ENCODE assay signal across 29 cellular contexts in genomic region chr16:87703835-87704375, GRCh38.
A peak's percentile ranks its signal among the peaks of the same experiment; 100 is the strongest.
DNase-seq lines count a peak whose midpoint lies in the region; FAIRE-seq and TF ChIP-seq lines count a peak whose summit lies in the region.
"Had no signal": no experiment of that assay in that cellular context is flagged by ENCODE, and none has a peak within 500 bp of the region (broad histone marks: within the 10 kb centered on the region; RNA-seq: fewer than 3 reads in every experiment).

No MANE protein-coding gene starts in this region.

- no peaks in the 10 kb centered on the region for H3K9me3 Mint-ChIP-seq in chondrocyte (ENCODE audit: low read depth)
- H3K9me3 Mint-ChIP-seq: activated T-helper 2 cell treated with anti-CD3 and anti-CD28 coated beads, Interferon-gamma antibody, Interleukin-2, Interleukin-4, amounts not matched to agents 10 μg/mL and 5 μg/mL and 100 μg/mL, durations not matched to agents 14 hours and 24 hours and 36 hours had no signal

- H4K20me1 ChIP-seq in DOHH2 (ENCODE audit: control insufficient read depth, insufficient read depth, low read depth, low read length), result no peaks in the 10 kb centered on the region

- H3K27ac ChIP-seq in DOHH2 (ENCODE audit: low read depth, low read length) (peak overlapping the region; percentile 100), HL-60 (replicated peaks) (peak overlapping the region; percentile 84), SJCRH30 (no peak overlapping the region)
- H3K27ac ChIP-seq: C4-2B, cardiac muscle cell, colonic mucosa, heart left ventricle, prostate gland, SJSA1, tibial nerve had no signal

- peak overlapping the region; percentile 73 for H3K4me3 ChIP-seq in DOHH2 (ENCODE audit: low read length)
- no peak overlapping the region for H3K4me3 ChIP-seq in HL-60 (replicated peaks; ENCODE audit: insufficient read depth, low read length)
- no peak overlapping the region for H3K4me3 ChIP-seq in SJCRH30
- H3K4me3 ChIP-seq: cardiac muscle cell, colonic mucosa, heart left ventricle, prostate gland, SJSA1, tibial nerve had no signal

- H3K36me3 ChIP-seq in DOHH2 (ENCODE audit: control insufficient read depth, low read length) (peaks cover 88% of the 10 kb centered on the region), SJCRH30 (no peaks in the 10 kb centered on the region)
- H3K36me3 ChIP-seq: colonic mucosa had no signal

- no peak overlapping the region for H3K27ac Mint-ChIP-seq in chondrocyte (ENCODE audit: unreplicated experiment)
- H3K27ac Mint-ChIP-seq: activated T-helper 2 cell treated with anti-CD3 and anti-CD28 coated beads, Interferon-gamma antibody, Interleukin-2, Interleukin-4, amounts not matched to agents 10 μg/mL and 5 μg/mL and 100 μg/mL, durations not matched to agents 14 hours and 24 hours and 36 hours had no signal

- FAIRE-seq in H54 (lab: Jason Lieb, UNC), result no peak
- FAIRE-seq: astrocyte, kidney had no signal

- no peaks in the 10 kb centered on the region for H3K9me3 ChIP-seq in DOHH2 (ENCODE audit: control insufficient read depth, insufficient read depth, low read length)
- no peaks in the 10 kb centered on the region for H3K9me3 ChIP-seq in SJCRH30 (replicated peaks)
- H3K9me3 ChIP-seq: Caco-2, colonic mucosa, heart left ventricle, prostate gland, SJSA1, tibial nerve had no signal

- H3K4me2 ChIP-seq in DOHH2 (ENCODE audit: low read length), result peak overlapping the region; percentile 91

- no peak overlapping the region for H3K4me3 Mint-ChIP-seq in chondrocyte (ENCODE audit: unreplicated experiment)

- H3F3A ChIP-seq in DOHH2 (ENCODE audit: control insufficient read depth, insufficient read depth), result peaks cover 39% of the 10 kb centered on the region

- no peak for TF ChIP-seq CTCF in DOHH2 (IDR thresholded peaks at IDR 0.05; ENCODE audit: low read depth, low read length, poor library complexity, severe bottlenecking)
- no peak for TF ChIP-seq CTCF in HL-60 (IDR thresholded peaks at IDR 0.05; ENCODE audit: insufficient read depth, low read length)
- no peak for TF ChIP-seq CTCF in chondrocyte (IDR thresholded peaks at IDR 0.05)

- TF ChIP-seq POLR2A in H54 (IDR thresholded peaks at IDR 0.05; ENCODE audit: low read depth, low read length), result no peak

- H3K79me2 ChIP-seq in DOHH2 (ENCODE audit: control insufficient read depth, low read length), result peaks cover 55% of the 10 kb centered on the region

- no peaks in the 10 kb centered on the region for H3K9me2 ChIP-seq in DOHH2 (replicated peaks; ENCODE audit: control insufficient read depth, low read length)

- H3K4me1 Mint-ChIP-seq in chondrocyte (ENCODE audit: low read depth), result no peaks in the 10 kb centered on the region

- H3K27me3 ChIP-seq in DOHH2 (ENCODE audit: control insufficient read depth, low read length) (no peaks in the 10 kb centered on the region), HL-60 (ENCODE audit: insufficient read depth, poor library complexity, severe bottlenecking) (no peaks in the 10 kb centered on the region), SJCRH30 (no peaks in the 10 kb centered on the region)
- H3K27me3 ChIP-seq: cardiac muscle cell, colonic mucosa, heart left ventricle, SJSA1, tibial nerve had no signal

- DNase-seq in HL-60 (ENCODE audit: low read depth in 1 of 2, low spot score in 1 of 2), result no peak
- peak; percentile 85 for DNase-seq in chondrocyte (ENCODE audit: low spot score)
- DNase-seq in retina, result peak; percentile 33
- no peak for DNase-seq in NCI-H2227 (lab: John Stamatoyannopoulos, UW; ENCODE audit: unreplicated experiment)
- no peak for DNase-seq in H54 (ENCODE audit: insufficient read length, low spot score)
- DNase-seq in SJCRH30, result no peak
- DNase-seq: activated CD4-positive, CD25-positive, alpha-beta regulatory T cell; Caco-2; colonic mucosa; DMS53; effector memory CD4-positive, alpha-beta T cell; GDM1; heart left ventricle; KBM-7; kidney; NCI-H1092; NCI-H1694 treated with DMSO at 0.1 percent for 48 hours; NCI-H82; RPMI8226; stimulated activated CD4-positive, alpha-beta T cell treated with anti-CD3 and anti-CD28 coated beads, Interleukin-4, amount 100 ng/mL, for 1 hour; T-helper 1 cell had no signal

- H3K4me1 ChIP-seq in DOHH2 (ENCODE audit: control insufficient read depth, low read length) (peaks cover 99% of the 10 kb centered on the region), SJCRH30 (no peaks in the 10 kb centered on the region)
- H3K4me1 ChIP-seq: Caco-2, colonic mucosa, prostate gland, SJSA1 had no signal

- H3K36me3 Mint-ChIP-seq in chondrocyte (ENCODE audit: low read depth), result peaks cover 19% of the 10 kb centered on the region

- H3K27me3 Mint-ChIP-seq in chondrocyte (ENCODE audit: low read depth), result no peaks in the 10 kb centered on the region

Comparison
In these comparisons a context has a peak if more than half of its experiments do, and no peak if none do; other contexts are left out.
1. DNase-seq: peak in chondrocyte (single experiment) and retina (single experiment); none in HL-60 (0 of 2), NCI-H2227 (single experiment), H54 (single experiment) and SJCRH30 (0 of 2).